16 cellular contexts compared by ENCODE assay signal in the genomic region with DNA sequence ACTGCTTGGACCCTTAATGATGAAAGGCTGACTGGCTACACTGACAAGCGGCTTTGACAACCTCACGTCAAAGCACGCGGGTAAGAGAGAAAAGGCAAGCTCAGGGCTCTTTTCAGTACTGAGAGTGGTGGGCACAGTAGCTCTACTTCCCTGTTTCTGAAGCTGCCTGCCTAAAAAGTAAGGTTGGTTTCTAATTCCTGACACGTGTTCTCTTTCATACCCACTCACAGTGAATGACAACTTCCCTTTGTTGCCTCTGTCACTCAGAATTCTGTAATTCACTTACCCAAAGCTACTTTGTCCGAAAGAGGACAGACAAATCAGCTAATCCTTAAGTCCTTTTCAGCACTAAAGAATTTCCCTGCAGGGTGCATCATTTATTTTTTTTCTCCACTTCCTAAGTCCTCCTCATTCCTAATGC.
DNase-seq lines count a peak whose midpoint lies in the region; ATAC-seq, FAIRE-seq and TF ChIP-seq lines count a peak whose summit lies in the region.
"Had no signal": no experiment of that assay in that cellular context is flagged by ENCODE, and none has a peak within 500 bp of the region (broad histone marks: within the 10 kb centered on the region; RNA-seq: fewer than 3 reads in every experiment).

No MANE protein-coding gene starts in this region.

- no peak overlapping the region for H4K91ac ChIP-seq in IMR-90 (ENCODE audit: insufficient read depth, low read depth, low read length)

- H3K4me1 Mint-ChIP-seq in T-helper 17 cell, result peaks cover 3% of the 10 kb centered on the region
- H3K4me1 Mint-ChIP-seq: T-cell had no signal

- H3F3A ChIP-seq in GM23248 (ENCODE audit: insufficient read depth), result no peaks in the 10 kb centered on the region

- in situ Hi-C loops in IMR-90 (cut with MboI; ENCODE audit: low sequenced_read_pairs) (no loop called here), GM23248 (cut with MboI) (no loop called here)

- 0 out of 2 replicates have a peak overlapping the region, but pooled peaks have one; percentile 7 for H3K23ac ChIP-seq in IMR-90 (ENCODE audit: low read depth, low read length)

- ATAC-seq in GM21360 (IDR thresholded peaks at IDR 0.05; ENCODE audit: unreplicated experiment) (peak; percentile 59), IMR-90 (ENCODE audit: low read depth) (no peak), T-helper 17 cell (no peak)
- ATAC-seq: naive thymus-derived CD4-positive, alpha-beta T cell; T-cell had no signal

- H3K9ac ChIP-seq in IMR-90 (ENCODE audit: low read depth, low read length) (no peak overlapping the region), GM23248 (no peak overlapping the region)

- peak; percentile 35 for FAIRE-seq in D721Med (lab: Jason Lieb, UNC)
- FAIRE-seq: kidney had no signal

- H3K27ac ChIP-seq in IMR-90 (ENCODE audit: insufficient read depth, low read length), result no peak overlapping the region
- H3K27ac ChIP-seq in GM23248, result no peak overlapping the region
- H3K27ac ChIP-seq: skin epidermis had no signal

- DNase-seq in D721Med (ENCODE audit: insufficient read length, low spot score) (no peak), IMR-90 (no peak), ecto neural progenitor cell (ENCODE audit: low spot score) (peak; percentile 53), GM23248 (no peak), T-helper 17 cell (no peak)
- no peak for DNase-seq in stimulated activated CD4-positive, alpha-beta T cell treated with anti-CD3 and anti-CD28 coated beads, Interleukin-1b, Interleukin-23, amount 100 ng/mL, for 48 hours
- no peak for DNase-seq in central memory CD4-positive, alpha-beta T cell
- DNase-seq: activated naive CD4-positive, alpha-beta T cell treated with anti-CD3 and anti-CD28 coated beads, Interleukin-2, amount 50 U/mL, for 16 hours; cortex of kidney; kidney; naive thymus-derived CD4-positive, alpha-beta T cell; NCI-H1417 treated with DMSO at 0.1 percent for 48 hours; NK-92 treated with Interleukin-12 subunit alpha and Interleukin-12 subunit beta, amount 100 ng/mL, for 24 hours; T-cell had no signal

- dilution Hi-C loops in IMR-90 (cut with HindIII; ENCODE audit: low sequenced_read_pairs, unreplicated experiment), result no loop called here

- H3K4me3 ChIP-seq in IMR-90 (ENCODE audit: insufficient read depth, low read depth, low read length), result no peak overlapping the region
- H3K4me3 ChIP-seq in GM23248, result no peak overlapping the region
- H3K4me3 ChIP-seq: skin epidermis had no signal

- H2BK5ac ChIP-seq in IMR-90 (ENCODE audit: low read depth, low read length, poor library complexity, severe bottlenecking), result no peak overlapping the region

- peaks cover 9% of the 10 kb centered on the region for H3K9me1 ChIP-seq in IMR-90 (ENCODE audit: insufficient read depth, low read length)

- H3K4me1 ChIP-seq in IMR-90 (ENCODE audit: control insufficient read depth, insufficient read depth, low read length) (peaks cover 21% of the 10 kb centered on the region), GM23248 (ENCODE audit: insufficient read depth) (peaks cover 6% of the 10 kb centered on the region)

- POLR2A ChIA-PET in IMR-90 (lab: Charles Lee; ENCODE audit: unreplicated experiment), result no interaction called here

- H3K27me3 ChIP-seq in IMR-90 (ENCODE audit: control insufficient read depth, insufficient read depth, low read length) (no peaks in the 10 kb centered on the region; the same call in 1 of the 2 replicates), GM23248 (replicated peaks; ENCODE audit: insufficient read depth) (no peaks in the 10 kb centered on the region)

- no peak overlapping the region for H3K14ac ChIP-seq in IMR-90 (replicated peaks; ENCODE audit: low read depth, low read length)

- H3K18ac ChIP-seq in IMR-90 (ENCODE audit: low read depth, low read length), result peak overlapping the region; percentile 6; the same call in 1 of the 2 replicates

- no peak for TF ChIP-seq RAD21 in IMR-90 (IDR thresholded peaks at IDR 0.05; ENCODE audit: low read length)

- CTCF ChIA-PET in IMR-90 (lab: Yijun Ruan, JAX), result no interaction called here

- no peaks in the 10 kb centered on the region for H3K9me2 ChIP-seq in GM23248 (ENCODE audit: insufficient read depth)

- no peak overlapping the region for H4K8ac ChIP-seq in IMR-90 (ENCODE audit: low read depth in 2 of 2, low read length in 2 of 2)

- H3K56ac ChIP-seq in IMR-90 (ENCODE audit: extremely low read depth, insufficient read depth, low read length), result no peak overlapping the region

- peak overlapping the region; percentile 59; the same call in 1 of the 2 replicates for H2AK5ac ChIP-seq in IMR-90 (ENCODE audit: low read depth, low read length)

- 100% methylated on average over 1 of the region's 6 CpGs; no CpG with 5 or more reads in 1 of the 2 experiments for WGBS in IMR-90 (ENCODE audit: extremely low coverage in 2 of 2, insufficient read length in 1 of 2), 2 experiments
- 85 to 86% methylated on average over 6 of the region's 6 CpGs for WGBS in GM23248 (ENCODE audit: low coverage in 1 of 2, low lambda C conversion rate in 2 of 2, missing lambda C conversion rate in 2 of 2), 2 experiments

- H3K4me3 Mint-ChIP-seq in T-helper 17 cell, result no peak overlapping the region
- H3K4me3 Mint-ChIP-seq: naive thymus-derived CD4-positive, alpha-beta T cell; T-cell had no signal

- no peak for TF ChIP-seq POLR2A in IMR-90 (IDR thresholded peaks at IDR 0.05; ENCODE audit: low read depth, low read length)

- H2BK20ac ChIP-seq in IMR-90 (ENCODE audit: low read depth, low read length), result no peak overlapping the region; the same call in 1 of the 2 replicates

- H3K4ac ChIP-seq in IMR-90 (ENCODE audit: low read depth, low read length), result no peak overlapping the region

- BruUV-seq in IMR-90 (replicated peaks; lab: Mats Ljungman, UMichigan), result no TSS peak

- H2BK120ac ChIP-seq in IMR-90 (ENCODE audit: low read depth, low read length), result no peak overlapping the region

- no peaks in the 10 kb centered on the region for H3K27me3 Mint-ChIP-seq in T-helper 17 cell

- H3K36me3 Mint-ChIP-seq in T-helper 17 cell (ENCODE audit: low read depth), result no peaks in the 10 kb centered on the region
- H3K36me3 Mint-ChIP-seq: T-cell had no signal

- no peak overlapping the region for H2AK9ac ChIP-seq in IMR-90 (replicated peaks; ENCODE audit: low read depth, low read length, poor library complexity)

- no peaks in the 10 kb centered on the region; the same call in 1 of the 2 replicates for H3K79me2 ChIP-seq in GM23248 (ENCODE audit: insufficient read depth)

- no peak overlapping the region for H2AFZ ChIP-seq in IMR-90 (replicated peaks; ENCODE audit: low read length, poor library complexity)
- no peak overlapping the region for H2AFZ ChIP-seq in GM23248

- peak overlapping the region; percentile 46; the same call in 1 of the 3 replicates for H2BK15ac ChIP-seq in IMR-90 (ENCODE audit: low read depth, low read length)

- no peak for TF ChIP-seq CTCF in D721Med (IDR thresholded peaks at IDR 0.05; ENCODE audit: insufficient read depth, missing control alignments)
- no peak for TF ChIP-seq CTCF in IMR-90 (conservative IDR thresholded peaks at IDR 0.05; ENCODE audit: low read depth, low read length)

- H3K4me2 ChIP-seq in IMR-90 (ENCODE audit: low read depth, low read length), result no peak overlapping the region
- no peak overlapping the region for H3K4me2 ChIP-seq in GM23248 (ENCODE audit: unreplicated experiment)

- H3K9me3 ChIP-seq in IMR-90 (ENCODE audit: control insufficient read depth, insufficient read depth, low read length), result no peaks in the 10 kb centered on the region
- no peaks in the 10 kb centered on the region for H3K9me3 ChIP-seq in GM23248 (ENCODE audit: low read depth)
- no peaks in the 10 kb centered on the region for H3K9me3 ChIP-seq in T-helper 17 cell (ENCODE audit: control insufficient read depth, low read length, poor library complexity, severe bottlenecking)

- H3K36me3 ChIP-seq in IMR-90 (ENCODE audit: control insufficient read depth, insufficient read depth, low read length), result no peaks in the 10 kb centered on the region
- H3K36me3 ChIP-seq in GM23248 (ENCODE audit: low read depth), result no peaks in the 10 kb centered on the region

- no peak overlapping the region for H3K27ac Mint-ChIP-seq in T-helper 17 cell
- H3K27ac Mint-ChIP-seq: naive thymus-derived CD4-positive, alpha-beta T cell; T-cell had no signal

- no peak overlapping the region for H4K5ac ChIP-seq in IMR-90 (ENCODE audit: low read depth, low read length)

- intact Hi-C loops in IMR-90 (cut with micrococcal nuclease), result loop anchor here (5.0 kb wide), 1 partner anchor 49 kb away; no protein-coding TSS in a partner anchor

- H4K20me1 ChIP-seq in IMR-90 (ENCODE audit: insufficient read depth, low read length) (peaks cover 29% of the 10 kb centered on the region), GM23248 (ENCODE audit: insufficient read depth) (no peaks in the 10 kb centered on the region)

- peaks cover 38 to 48% of the 10 kb centered on the region in 2 experiments for H3K79me1 ChIP-seq in IMR-90 (ENCODE audit: low read depth in 1 of 2, low read length in 2 of 2)

TF ChIP-seq in IMR-90, 13 proteins besides CTCF, POLR2A, EP300 and RAD21 (continues in another document):
- no peak for TF ChIP-seq MAFK (IDR thresholded peaks at IDR 0.05; ENCODE audit: low read depth, low read length)
- TF ChIP-seq CHD1 (IDR thresholded peaks at IDR 0.05; ENCODE audit: low read depth, low read length), result no peak
- TF ChIP-seq SMC3 (IDR thresholded peaks at IDR 0.05; ENCODE audit: low read depth, low read length), result no peak
- TF ChIP-seq BHLHE40 (IDR thresholded peaks at IDR 0.05; ENCODE audit: low read depth, low read length), result no peak
- TF ChIP-seq FOS (IDR thresholded peaks at IDR 0.05; ENCODE audit: low read depth, low read length), result no peak
- no peak for TF ChIP-seq RCOR1 (IDR thresholded peaks at IDR 0.05; ENCODE audit: insufficient replicate concordance, low read length)
- TF ChIP-seq CEBPB (IDR thresholded peaks at IDR 0.05; ENCODE audit: low read depth, low read length), result no peak
- no peak for TF ChIP-seq NFE2L2 (IDR thresholded peaks at IDR 0.05; ENCODE audit: low read depth, low read length)
- TF ChIP-seq MXI1 (IDR thresholded peaks at IDR 0.05; ENCODE audit: borderline replicate concordance, low read depth, low read length), result no peak
- no peak for TF ChIP-seq MAZ (IDR thresholded peaks at IDR 0.05; ENCODE audit: borderline replicate concordance, low read depth, low read length)
- TF ChIP-seq, protein P1, sequence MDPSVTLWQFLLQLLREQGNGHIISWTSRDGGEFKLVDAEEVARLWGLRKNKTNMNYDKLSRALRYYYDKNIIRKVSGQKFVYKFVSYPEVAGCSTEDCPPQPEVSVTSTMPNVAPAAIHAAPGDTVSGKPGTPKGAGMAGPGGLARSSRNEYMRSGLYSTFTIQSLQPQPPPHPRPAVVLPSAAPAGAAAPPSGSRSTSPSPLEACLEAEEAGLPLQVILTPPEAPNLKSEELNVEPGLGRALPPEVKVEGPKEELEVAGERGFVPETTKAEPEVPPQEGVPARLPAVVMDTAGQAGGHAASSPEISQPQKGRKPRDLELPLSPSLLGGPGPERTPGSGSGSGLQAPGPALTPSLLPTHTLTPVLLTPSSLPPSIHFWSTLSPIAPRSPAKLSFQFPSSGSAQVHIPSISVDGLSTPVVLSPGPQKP (IDR thresholded peaks at IDR 0.05; ENCODE audit: borderline replicate concordance, low read depth, low read length), result no peak
